21 cellular contexts compared by ENCODE assay signal in genomic region chr7:113715981-113716870, GRCh38.
DNase-seq lines count a peak whose midpoint lies in the region; ATAC-seq and TF ChIP-seq lines count a peak whose summit lies in the region.
"Had no signal": no experiment of that assay in that cellular context is flagged by ENCODE, and none has a peak within 500 bp of the region (broad histone marks: within the 10 kb centered on the region; RNA-seq: fewer than 3 reads in every experiment).

No MANE protein-coding gene starts in this region.

- H3K4me1 ChIP-seq in right atrium auricular region (peaks cover 0 to 19% of the 10 kb centered on the region in 2 donors), skeletal muscle satellite cell (ENCODE audit: control insufficient read depth, insufficient read depth, low read length) (peaks cover 5% of the 10 kb centered on the region), mucosa of descending colon (ENCODE audit: low read depth) (no peaks in the 10 kb centered on the region)
- H3K4me1 ChIP-seq: BLaER1 treated with 17β-estradiol and CSF1 and Interleukin-3, amounts not matched to agents 10 nM and 100 nM had no signal

- no peak for TF ChIP-seq CTCF in coronary artery (IDR thresholded peaks at IDR 0.05)
- no peak for TF ChIP-seq CTCF in right atrium auricular region (IDR thresholded peaks at IDR 0.05)
- no peak for TF ChIP-seq CTCF in mucosa of descending colon (IDR thresholded peaks at IDR 0.05)

- peak overlapping the region in 1 of 2 donors; percentile 48 for H3K27ac ChIP-seq in coronary artery
- peak overlapping the region; percentile 65 to 77 for H3K27ac ChIP-seq in right atrium auricular region
- H3K27ac ChIP-seq: BLaER1 treated with 17β-estradiol and CSF1 and Interleukin-3, amounts not matched to agents 10 nM and 100 nM had no signal

- no peaks in the 10 kb centered on the region for H3K27me3 ChIP-seq in right atrium auricular region
- H3K27me3 ChIP-seq in skeletal muscle satellite cell (ENCODE audit: control insufficient read depth, insufficient read depth, low read length), result no peaks in the 10 kb centered on the region
- H3K27me3 ChIP-seq: BLaER1 treated with 17β-estradiol and CSF1 and Interleukin-3, amounts not matched to agents 10 nM and 100 nM had no signal

- H3K4me3 ChIP-seq in coronary artery, result peak overlapping the region; percentile 18
- no peak overlapping the region for H3K4me3 ChIP-seq in right atrium auricular region
- no peak overlapping the region for H3K4me3 ChIP-seq in skeletal muscle satellite cell (ENCODE audit: low read length)
- H3K4me3 ChIP-seq in mucosa of descending colon, result no peak overlapping the region
- H3K4me3 ChIP-seq: BLaER1 treated with 17β-estradiol and CSF1 and Interleukin-3, amounts not matched to agents 10 nM and 100 nM had no signal

- intact Hi-C loops in mucosa of descending colon (cut with DNase I, micrococcal nuclease), result no loop called here

- H3K9ac ChIP-seq in skeletal muscle satellite cell (ENCODE audit: low read depth, low read length), result no peak overlapping the region
- H3K9ac ChIP-seq: BLaER1 treated with 17β-estradiol and CSF1 and Interleukin-3, amounts not matched to agents 10 nM and 100 nM had no signal

- H3K9me3 ChIP-seq in right atrium auricular region (peaks cover 0 to 7% of the 10 kb centered on the region in 2 donors), skeletal muscle satellite cell (replicated peaks; ENCODE audit: low read length) (no peaks in the 10 kb centered on the region), mucosa of descending colon (no peaks in the 10 kb centered on the region)

- ATAC-seq in mucosa of descending colon (no peak), HG02623 (IDR thresholded peaks at IDR 0.05; ENCODE audit: unreplicated experiment) (no peak)
- ATAC-seq: naive thymus-derived CD4-positive, alpha-beta T cell; SK-N-SH treated with all-trans-retinoic acid at 6 μM for 48 hours had no signal

- peak overlapping the region; percentile 22 for H3K4me2 ChIP-seq in skeletal muscle satellite cell (ENCODE audit: low read length)
- H3K4me2 ChIP-seq: BLaER1 treated with 17β-estradiol and CSF1 and Interleukin-3, amounts not matched to agents 10 nM and 100 nM had no signal

- H3K36me3 ChIP-seq in right atrium auricular region (no peaks in the 10 kb centered on the region), skeletal muscle satellite cell (ENCODE audit: insufficient read depth, low read length) (no peaks in the 10 kb centered on the region), mucosa of descending colon (ENCODE audit: low read depth) (no peaks in the 10 kb centered on the region)
- H3K36me3 ChIP-seq: BLaER1 treated with 17β-estradiol and CSF1 and Interleukin-3, amounts not matched to agents 10 nM and 100 nM had no signal

- peak; percentile 12 for DNase-seq in LHCN-M2 (ENCODE audit: low read depth)
- no peak for DNase-seq in coronary artery (ENCODE audit: low spot score)
- DNase-seq in right atrium auricular region (ENCODE audit: low spot score), result no peak
- DNase-seq in iPS-NIHi7 (ENCODE audit: extremely low spot score), result no peak
- DNase-seq in mucosa of descending colon, result no peak
- DNase-seq: activated CD4-positive, alpha-beta T cell treated with anti-CD3 and anti-CD28 coated beads for 4 hours; activated CD8-positive, alpha-beta memory T cell treated with anti-CD3 and anti-CD28 coated beads for 24 hours; activated T-cell treated with anti-CD3 and anti-CD28 coated beads, Interleukin-2, amount 50 U/mL, for 24 hours; DND-41; effector memory CD4-positive, alpha-beta T cell; mesendoderm; naive thymus-derived CD4-positive, alpha-beta T cell; NCI-H1436; NCI-H2107; NCI-H510A; posterior cingulate gyrus; small intestine had no signal
